14 cellular contexts compared by ENCODE assay signal in genomic region chr13:44244288-44244687, GRCh38.
A peak's percentile ranks its signal among the peaks of the same experiment; 100 is the strongest.
DNase-seq lines count a peak whose midpoint lies in the region; ATAC-seq, FAIRE-seq and TF ChIP-seq lines count a peak whose summit lies in the region.
"Had no signal": no experiment of that assay in that cellular context is flagged by ENCODE, and none has a peak within 500 bp of the region (broad histone marks: within the 10 kb centered on the region; RNA-seq: fewer than 3 reads in every experiment).

No MANE protein-coding gene starts in this region.

- FAIRE-seq in RCC 7860 (lab: Jason Lieb, UNC) = peak; percentile 82

- intact Hi-C loops in dorsolateral prefrontal cortex (cut with DNase I) = loop anchor here in 1 of 2 donors (10.0 kb wide), 3 partner anchors 131 to 339 kb away; partner anchors contain the start of gene SERP2
- intact Hi-C loops in left colon (cut with DNase I, micrococcal nuclease) = no loop called here
- intact Hi-C loops in ascending aorta (cut with DNase I) = no loop called here

- TF ChIP-seq CTCF in DOHH2 (IDR thresholded peaks at IDR 0.05; ENCODE audit: low read depth, low read length, poor library complexity, severe bottlenecking) (no peak), dorsolateral prefrontal cortex (IDR thresholded peaks at IDR 0.05 in 54 of 56, conservative IDR thresholded peaks at IDR 0.05 in 2 of 56; ENCODE audit: low read depth in 1 of 56, partially characterized antibody in 56 of 56) (peak in 3 of 56 donors; percentile 3 to 23 (median 16)), ascending aorta (IDR thresholded peaks at IDR 0.05) (no peak)

- H3K9me3 ChIP-seq in DOHH2 (ENCODE audit: control insufficient read depth, insufficient read depth, low read length) (no peaks in the 10 kb centered on the region), ascending aorta (no peaks in the 10 kb centered on the region)
- H3K9me3 ChIP-seq: mucosa of descending colon had no signal

- no peaks in the 10 kb centered on the region for H3F3A ChIP-seq in DOHH2 (ENCODE audit: control insufficient read depth, insufficient read depth)

- H3K4me3 ChIP-seq in DOHH2 (ENCODE audit: low read length) (peak overlapping the region; percentile 50), dorsolateral prefrontal cortex (no peak overlapping the region), ascending aorta (no peak overlapping the region)
- H3K4me3 ChIP-seq: mucosa of descending colon, SK-N-MC had no signal

- peaks cover 71% of the 10 kb centered on the region for H3K4me1 ChIP-seq in DOHH2 (ENCODE audit: control insufficient read depth, low read length)
- peaks cover 0 to 6% of the 10 kb centered on the region in 2 donors for H3K4me1 ChIP-seq in ascending aorta

- no peaks in the 10 kb centered on the region for H3K79me2 ChIP-seq in DOHH2 (ENCODE audit: control insufficient read depth, low read length)

- ATAC-seq in left colon = no peak
- ATAC-seq in HG03439 (IDR thresholded peaks at IDR 0.05; ENCODE audit: unreplicated experiment) = no peak

- H3K36me3 ChIP-seq in DOHH2 (ENCODE audit: control insufficient read depth, low read length) (peaks cover 10% of the 10 kb centered on the region), ascending aorta (no peaks in the 10 kb centered on the region)

- H3K27ac ChIP-seq in DOHH2 (ENCODE audit: low read depth, low read length) (peak overlapping the region; percentile 69), dorsolateral prefrontal cortex (peak overlapping the region in 58 of 59 donors; percentile 18 to 94 (median 85)), ascending aorta (no peak overlapping the region)
- H3K27ac ChIP-seq: KMS-11, SK-N-MC had no signal

- H3K9me2 ChIP-seq in DOHH2 (replicated peaks; ENCODE audit: control insufficient read depth, low read length) = no peaks in the 10 kb centered on the region

- H3K27me3 ChIP-seq in DOHH2 (ENCODE audit: control insufficient read depth, low read length) = no peaks in the 10 kb centered on the region
- no peaks in the 10 kb centered on the region for H3K27me3 ChIP-seq in dorsolateral prefrontal cortex
- no peaks in the 10 kb centered on the region for H3K27me3 ChIP-seq in ascending aorta

- peak overlapping the region; percentile 64 for H3K4me2 ChIP-seq in DOHH2 (ENCODE audit: low read length)

- H4K20me1 ChIP-seq in DOHH2 (ENCODE audit: control insufficient read depth, insufficient read depth, low read depth, low read length) = no peaks in the 10 kb centered on the region

- DNase-seq in RCC 7860 (ENCODE audit: low spot score) (peak; percentile 69), dorsolateral prefrontal cortex (peak in 4 of 10 donors; percentile 21 to 73 (median 46)), occipital lobe (lab: John Stamatoyannopoulos, UW) (peak; percentile 30), left colon (no peak), kidney tubule cell (ENCODE audit: low spot score) (no peak), ascending aorta (ENCODE audit: low spot score in 2 of 2) (no peak)
- DNase-seq: activated B cell treated with CpG ODN at 0.5 μM for 24 hours, GDM1, mucosa of descending colon, NCI-H2081 had no signal

Comparison
In these comparisons a context has a peak if more than half of its experiments do, and no peak if none do; other contexts are left out.
1. H3K27ac ChIP-seq: peak in DOHH2 (single experiment) and dorsolateral prefrontal cortex (58 of 59); none in ascending aorta (0 of 2).
2. DNase-seq: peak in RCC 7860 (single experiment) and occipital lobe (single experiment); none in left colon (0 of 2), kidney tubule cell (single experiment) and ascending aorta (0 of 2).